In the genomic region with DNA sequence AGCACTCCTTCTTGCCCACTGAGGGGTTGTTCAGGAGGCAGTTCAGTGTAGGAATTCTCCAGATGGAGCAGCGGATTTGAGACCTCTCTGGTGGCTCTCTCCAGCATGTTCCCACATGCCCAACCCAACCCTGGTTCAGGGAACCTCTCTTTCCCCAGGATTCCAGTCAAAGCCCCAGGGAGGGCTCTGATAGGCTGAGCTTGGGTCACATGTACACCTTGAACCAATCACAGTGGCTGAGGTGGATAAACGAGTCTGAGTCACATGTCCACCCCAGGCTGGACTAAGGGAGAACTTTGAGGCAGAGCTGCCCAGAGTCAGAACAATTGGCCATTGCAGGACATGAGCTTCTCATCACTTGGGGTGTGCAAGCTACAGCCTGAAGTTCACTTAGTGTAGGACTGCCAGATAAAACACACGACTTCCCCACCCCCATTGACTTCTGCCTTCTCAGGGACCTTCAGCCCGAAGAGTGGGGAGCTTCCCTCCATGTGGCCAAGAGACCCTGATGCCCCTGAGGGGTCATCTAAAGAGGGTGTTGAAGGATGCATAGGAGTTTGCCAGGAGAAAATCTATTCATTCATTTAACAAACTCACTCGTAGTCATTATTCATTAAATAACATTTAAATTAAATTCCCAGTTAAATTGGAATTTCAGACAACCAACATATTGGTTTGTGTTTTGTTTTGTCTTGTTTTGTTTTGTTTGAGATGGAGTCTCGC, we compare ENCODE assay signal across 9 cellular contexts. TPM values are rescaled to one million over a fixed set of nuclear protein-coding genes. Genes with fewer than 3 reads are reported as not detected.
DNase-seq lines count a peak whose midpoint lies in the region; ATAC-seq and TF ChIP-seq lines count a peak whose summit lies in the region.
"Had no signal": no experiment of that assay in that cellular context is flagged by ENCODE, and none has a peak within 500 bp of the region (broad histone marks: within the 10 kb centered on the region; RNA-seq: fewer than 3 reads in every experiment).

No MANE protein-coding gene starts in this region.

- H3K36me3 ChIP-seq in CD8-positive, alpha-beta T cell (ENCODE audit: insufficient read depth, low read length), result no peaks in the 10 kb centered on the region
- H3K36me3 ChIP-seq in suprapubic skin, result no peaks in the 10 kb centered on the region

- H3K9me3 ChIP-seq in CD8-positive, alpha-beta T cell (ENCODE audit: low read length), result no peaks in the 10 kb centered on the region
- H3K9me3 ChIP-seq in suprapubic skin, result no peaks in the 10 kb centered on the region

- TF ChIP-seq CTCF in CD8-positive, alpha-beta T cell (IDR thresholded peaks at IDR 0.05), result no peak
- no peak for TF ChIP-seq CTCF in fibroblast of the aortic adventitia (IDR thresholded peaks at IDR 0.05; ENCODE audit: insufficient read depth, low read length)
- no peak for TF ChIP-seq CTCF in suprapubic skin (IDR thresholded peaks at IDR 0.05)

- H3K27me3 ChIP-seq in CD8-positive, alpha-beta T cell (ENCODE audit: insufficient read depth, low read length), result no peaks in the 10 kb centered on the region
- peaks cover 4% of the 10 kb centered on the region for H3K27me3 ChIP-seq in suprapubic skin

- H3K27ac ChIP-seq in CD8-positive, alpha-beta T cell (ENCODE audit: low read depth, low read length), result no peak overlapping the region
- no peak overlapping the region for H3K27ac ChIP-seq in suprapubic skin

- no peak for DNase-seq in CD8-positive, alpha-beta T cell
- DNase-seq in HPDE6-E6E7 (ENCODE audit: extremely low spot score), result peak; percentile 59
- peak; percentile 57 for DNase-seq in SK-MEL-5 (ENCODE audit: low read depth, low spot score)
- DNase-seq in fibroblast of the aortic adventitia (ENCODE audit: low read depth), result peak; percentile 39
- no peak for DNase-seq in suprapubic skin (ENCODE audit: low spot score in 2 of 2)
- DNase-seq in stimulated activated CD4-positive, alpha-beta T cell treated with anti-CD3 and anti-CD28 coated beads, Interleukin-12 subunit alpha, Interleukin-12 subunit beta, amount 100 ng/mL, for 4 hours, result no peak
- no peak for DNase-seq in activated CD4-positive, alpha-beta T cell treated with anti-CD3 and anti-CD28 coated beads for 4 hours
- DNase-seq: activated T-cell treated with anti-CD3 and anti-CD28 coated beads, Interleukin-2, amount 50 U/mL, for 24 hours had no signal

- no peak overlapping the region for H3K4me3 ChIP-seq in CD8-positive, alpha-beta T cell (ENCODE audit: low read depth, low read length)
- H3K4me3 ChIP-seq in fibroblast of the aortic adventitia (ENCODE audit: low read depth, low read length) (no peak overlapping the region), suprapubic skin (no peak overlapping the region)

- no peaks in the 10 kb centered on the region for H3K9me3 Mint-ChIP-seq in CD8-positive, alpha-beta T cell
- H3K9me3 Mint-ChIP-seq: activated T-cell treated with anti-CD3 and anti-CD28 coated beads, Interleukin-2, amount 50 U/mL, for 24 hours had no signal

- peak overlapping the region; percentile 32 for H3K27ac Mint-ChIP-seq in CD8-positive, alpha-beta T cell

- H3K27me3 Mint-ChIP-seq in CD8-positive, alpha-beta T cell (ENCODE audit: low read depth), result no peaks in the 10 kb centered on the region
- H3K27me3 Mint-ChIP-seq: activated T-cell treated with anti-CD3 and anti-CD28 coated beads, Interleukin-2, amount 50 U/mL, for 24 hours had no signal

- in situ Hi-C loops in SK-MEL-5 (cut with HindIII; ENCODE audit: low pct_unique_long_range_greater_than_20kb, low sequenced_read_pairs), result no loop called here

- no peak for ATAC-seq in CD8-positive, alpha-beta T cell
- ATAC-seq in HG03135 (IDR thresholded peaks at IDR 0.05; ENCODE audit: unreplicated experiment), result no peak

- peaks cover 63% of the 10 kb centered on the region for H3K4me1 Mint-ChIP-seq in CD8-positive, alpha-beta T cell (ENCODE audit: low read depth)

- intact Hi-C loops in CD8-positive, alpha-beta T cell (cut with DNase I, micrococcal nuclease), result no loop called here

- H3K4me3 Mint-ChIP-seq in CD8-positive, alpha-beta T cell, result no peak overlapping the region
- H3K4me3 Mint-ChIP-seq: activated T-cell treated with anti-CD3 and anti-CD28 coated beads, Interleukin-2, amount 50 U/mL, for 24 hours had no signal

- H3K36me3 Mint-ChIP-seq in CD8-positive, alpha-beta T cell, result no peaks in the 10 kb centered on the region

- WGBS in suprapubic skin, result 65% methylated on average over 6 of the region's 6 CpGs

- TF ChIP-seq POLR2A in suprapubic skin (IDR thresholded peaks at IDR 0.05), result no peak

- peaks cover 58% of the 10 kb centered on the region for H3K4me1 ChIP-seq in CD8-positive, alpha-beta T cell (ENCODE audit: insufficient read depth, low read length)
- peaks cover 18% of the 10 kb centered on the region for H3K4me1 ChIP-seq in suprapubic skin

- CTCF ChIA-PET in CD8-positive, alpha-beta T cell (lab: Charles Lee), result interaction anchor here (0.9 to 1.8 kb wide), 2 partner anchors 19 to 86 kb away, joined by 4 to 7 read pairs; partner anchors contain the start of gene ARRDC2

- POLR2A ChIA-PET in CD8-positive, alpha-beta T cell (lab: Charles Lee), result no interaction called here

- no peak for TF ChIP-seq EP300 in suprapubic skin (IDR thresholded peaks at IDR 0.05)

RNA-seq across cellular contexts. Expression of gene MAST3, which starts 4.0 kb away (rescaled TPM):
- total RNA-seq in CD8-positive, alpha-beta T cell, result 10 to 100 TPM; 13.7 to 15.2 TPM
- total RNA-seq in SK-MEL-5 (2014; rRNA removed; shearing (Covaris generic)), result 1.1 and 1.7 TPM in 2 replicates
- polyA plus RNA-seq in SK-MEL-5 (2015; cell fraction: cytosol; rRNA removed), result 5.5 and 5.6 TPM in 2 replicates
- polyA plus RNA-seq in SK-MEL-5 (2015; cell fraction: nucleus; rRNA removed), result 7.7 and 8.3 TPM in 2 replicates
- total RNA-seq in fibroblast of the aortic adventitia (ENCODE audit: low replicate concordance) (2.4 and 3.1 TPM in 2 replicates), suprapubic skin (10 to 100 TPM; 13.4 to 29.7 (median 20.0) TPM)

RNA-seq across cellular contexts. Expression of gene IL12RB1, which starts 6.9 kb away (rescaled TPM):
- total RNA-seq in CD8-positive, alpha-beta T cell, result 10 to 100 TPM; 22.7 to 25.6 TPM
- total RNA-seq in SK-MEL-5 (2014; rRNA removed; shearing (Covaris generic)), result 0.27 TPM in 1 of 2 replicates, not detected in the other
- polyA plus RNA-seq in SK-MEL-5 (2015; cell fraction: cytosol; rRNA removed), result 0.27 TPM in 1 of 2 replicates, not detected in the other
- polyA plus RNA-seq in SK-MEL-5 (2015; cell fraction: nucleus; rRNA removed), result 0.18 TPM in 1 of 2 replicates, not detected in the other
- total RNA-seq in fibroblast of the aortic adventitia (ENCODE audit: low replicate concordance) (not detected in 2 replicates), suprapubic skin (under 1 TPM in 2 of 4 donors, not detected in 2; 0.30 to 0.87 TPM)

RNA-seq across cellular contexts. Expression of gene PIK3R2, which starts 59.4 kb away (rescaled TPM):
- 1 to 10 TPM; 3.6 to 3.9 TPM for total RNA-seq in CD8-positive, alpha-beta T cell
- total RNA-seq in SK-MEL-5 (2014; rRNA removed; shearing (Covaris generic)), result 7.2 and 8.9 TPM in 2 replicates
- 27.3 and 49.6 TPM in 2 replicates for polyA plus RNA-seq in SK-MEL-5 (2015; cell fraction: cytosol; rRNA removed)
- polyA plus RNA-seq in SK-MEL-5 (2015; cell fraction: nucleus; rRNA removed), result 6.2 and 20.5 TPM in 2 replicates
- total RNA-seq in fibroblast of the aortic adventitia (ENCODE audit: low replicate concordance) (36.7 and 41.3 TPM in 2 replicates), suprapubic skin (10 to 100 TPM; 14.1 to 25.9 (median 19.5) TPM)

Comparison
In these comparisons a context has a peak if more than half of its experiments do, and no peak if none do; other contexts are left out.
1. DNase-seq: peak in HPDE6-E6E7 (single experiment), SK-MEL-5 (single experiment) and fibroblast of the aortic adventitia (single experiment); none in CD8-positive, alpha-beta T cell (0 of 7), suprapubic skin (0 of 2), stimulated activated CD4-positive, alpha-beta T cell treated with anti-CD3 and anti-CD28 coated beads, Interleukin-12 subunit alpha, Interleukin-12 subunit beta, amount 100 ng/mL, for 4 hours (single experiment) and activated CD4-positive, alpha-beta T cell treated with anti-CD3 and anti-CD28 coated beads for 4 hours (0 of 2).
2. RNA of gene IL12RB1, which starts 6.9 kb away (total RNA-seq): 22.7 to 25.6 TPM in CD8-positive, alpha-beta T cell; 0.30 to 0.87 TPM in suprapubic skin, 0.27 TPM in SK-MEL-5 and not detected in fibroblast of the aortic adventitia; every median in the first group is over 10 times any median in the second.